Comparison of ENCODE assay signal across 1 cellular context in genomic region chr1:153545067-153546055, GRCh38.
TF ChIP-seq lines count a peak whose summit lies in the region.

Gene S100A4 (minus strand): TSS chr1:153545806. CDS start chr1:153544794, 1,012 bp downstream.

TF ChIP-seq in HepG2, 621 proteins besides CTCF, POLR2A, EP300 and RAD21 (continued from another document and continues in another):
- TF ChIP-seq PRDM10 (CRISPR knock-in tag; IDR thresholded peaks at IDR 0.05; ENCODE audit: low read depth) (0 out of 2 replicates have a peak, but pooled peaks have one; percentile 23), FOSL2 (CRISPR knock-in tag; IDR thresholded peaks at IDR 0.05) (peak; percentile 18), ZNF605 (CRISPR knock-in tag; IDR thresholded peaks at IDR 0.05) (peak; percentile 41; the same call in 1 of the 2 replicates), SNAI1 (CRISPR knock-in tag; IDR thresholded peaks at IDR 0.05; ENCODE audit: borderline replicate concordance) (no peak), ZNF788 (CRISPR knock-in tag; IDR thresholded peaks at IDR 0.05; ENCODE audit: borderline replicate concordance) (peak; percentile 75; the same call in 1 of the 2 replicates), NFATC3 (CRISPR knock-in tag; IDR thresholded peaks at IDR 0.05) (no peak), LCORL (IDR thresholded peaks at IDR 0.05) (no peak), LCORL (CRISPR knock-in tag; IDR thresholded peaks at IDR 0.05) (no peak; the same call in 1 of the 2 replicates), ZNF205 (CRISPR knock-in tag; IDR thresholded peaks at IDR 0.05) (peak; percentile 56; the same call in 1 of the 2 replicates), ZNF337 (CRISPR knock-in tag; IDR thresholded peaks at IDR 0.05; ENCODE audit: borderline replicate concordance, low read depth) (0 out of 2 replicates have a peak, but pooled peaks have one; percentile 45), SKIL (CRISPR knock-in tag; IDR thresholded peaks at IDR 0.05; ENCODE audit: borderline replicate concordance) (no peak), ZNF674 (CRISPR knock-in tag; IDR thresholded peaks at IDR 0.05; ENCODE audit: low read depth) (0 out of 2 replicates have a peak, but pooled peaks have one; percentile 64), ZGPAT (CRISPR knock-in tag; IDR thresholded peaks at IDR 0.05) (peak; percentile 59), NR2F1 (CRISPR knock-in tag; IDR thresholded peaks at IDR 0.05) (no peak), LBX2 (CRISPR knock-in tag; IDR thresholded peaks at IDR 0.05; ENCODE audit: borderline replicate concordance) (peak; percentile 35; the same call in 1 of the 2 replicates), GPN1 (CRISPR knock-in tag; IDR thresholded peaks at IDR 0.05; ENCODE audit: borderline replicate concordance) (no peak), ZSCAN20 (CRISPR knock-in tag; IDR thresholded peaks at IDR 0.05; ENCODE audit: borderline replicate concordance) (no peak), ZBTB42 (CRISPR knock-in tag; IDR thresholded peaks at IDR 0.05) (peak; percentile 42), SOX13 (IDR thresholded peaks at IDR 0.05) (no peak), SOX13 (CRISPR knock-in tag; conservative IDR thresholded peaks at IDR 0.05 in 1 of 2, IDR thresholded peaks at IDR 0.05 in 1 of 2) (peak in 1 of 2 experiments; percentile 51; a peak in 1 of 4 replicates), ZBTB43 (CRISPR knock-in tag; conservative IDR thresholded peaks at IDR 0.05) (peak; percentile 27; the same call in 1 of the 2 replicates), ARID5B (CRISPR knock-in tag; IDR thresholded peaks at IDR 0.05) (peak; percentile 29; the same call in 1 of the 2 replicates), ZNF784 (CRISPR knock-in tag; IDR thresholded peaks at IDR 0.05; ENCODE audit: borderline replicate concordance) (0 out of 2 replicates have a peak, but pooled peaks have one; percentile 39), KLF9 (CRISPR knock-in tag; IDR thresholded peaks at IDR 0.05; ENCODE audit: low read depth) (no peak), MAZ (IDR thresholded peaks at IDR 0.05; ENCODE audit: borderline replicate concordance, low read depth, low read length) (no peak; the same call in 1 of the 2 replicates), MAZ (CRISPR knock-in tag; IDR thresholded peaks at IDR 0.05; ENCODE audit: low read depth) (peak; percentile 77), FOXO4 (CRISPR knock-in tag; conservative IDR thresholded peaks at IDR 0.05) (no peak), ZMYM4 (CRISPR knock-in tag; IDR thresholded peaks at IDR 0.05) (0 out of 2 replicates have a peak, but pooled peaks have one; percentile 43), KAT8 (CRISPR knock-in tag; IDR thresholded peaks at IDR 0.05) (peak; percentile 57; the same call in 1 of the 2 replicates), PLSCR1 (CRISPR knock-in tag; IDR thresholded peaks at IDR 0.05; ENCODE audit: borderline replicate concordance) (no peak), PRDM15 (CRISPR knock-in tag; IDR thresholded peaks at IDR 0.05) (no peak)
